21 cellular contexts compared by ENCODE assay signal in genomic region chr11:58691675-58692074, GRCh38. TPM values are rescaled to one million over a fixed set of nuclear protein-coding genes. Genes with fewer than 3 reads are reported as not detected.
A peak's percentile ranks its signal among the peaks of the same experiment; 100 is the strongest.
DNase-seq lines count a peak whose midpoint lies in the region; TF ChIP-seq lines count a peak whose summit lies in the region.
"Had no signal": no experiment of that assay in that cellular context is flagged by ENCODE, and none has a peak within 500 bp of the region (broad histone marks: within the 10 kb centered on the region; RNA-seq: fewer than 3 reads in every experiment).

No MANE protein-coding gene starts in this region.

- H3K4me1 ChIP-seq in BLaER1 (peaks cover 11% of the 10 kb centered on the region), Loucy (ENCODE audit: insufficient read depth, low read length, poor library complexity, severe bottlenecking) (peaks cover 62% of the 10 kb centered on the region)
- H3K4me1 ChIP-seq: A549, BE2C, Caco-2 had no signal

- H3K27ac ChIP-seq in BLaER1 = peak overlapping the region; percentile 29; the same call in 1 of the 2 replicates
- H3K27ac ChIP-seq: 22Rv1, A549 had no signal

- H2AFZ ChIP-seq in Loucy (ENCODE audit: low read length) = no peak overlapping the region

- H3K27me3 ChIP-seq in BLaER1 = no peaks in the 10 kb centered on the region
- no peaks in the 10 kb centered on the region for H3K27me3 ChIP-seq in Loucy (ENCODE audit: insufficient read depth, low read length, poor library complexity, severe bottlenecking)
- H3K27me3 ChIP-seq: BE2C had no signal

- no peak overlapping the region for H3K4me3 ChIP-seq in BLaER1
- H3K4me3 ChIP-seq in Jurkat, Clone E6-1 (ENCODE audit: low read length) = no peak overlapping the region
- peak overlapping the region; percentile 70 for H3K4me3 ChIP-seq in Loucy (ENCODE audit: low read length, poor library complexity, severe bottlenecking)
- H3K4me3 ChIP-seq: A549 had no signal

- peak; percentile 72 for DNase-seq in Jurkat, Clone E6-1 (ENCODE audit: low read depth, low spot score)
- DNase-seq in UCSD-AML1 (lab: John Stamatoyannopoulos, UW; ENCODE audit: unreplicated experiment) (peak; percentile 12), SIG-M5 treated with dmso at 0.1 percent for 504 hours (lab: John Stamatoyannopoulos, UW; ENCODE audit: unreplicated experiment) (no peak), ACHN (no peak), COLO668 (lab: John Stamatoyannopoulos, UW; ENCODE audit: unreplicated experiment) (no peak)
- DNase-seq in activated effector memory CD4-positive, alpha-beta T cell treated with anti-CD3 and anti-CD28 coated beads, Interleukin-2, amount 50 U/mL, for 16 hours = no peak
- DNase-seq: BE2C; C1 segment of cervical spinal cord; Caco-2; Calu3; CD4-positive, alpha-beta memory T cell; CD4-positive, CD25-positive, alpha-beta regulatory T cell; CD8-positive, alpha-beta memory T cell; DMS79 treated with DMSO at 0.1 percent for 48 hours; GF-D8 had no signal

- in situ Hi-C loops in ACHN (cut with HindIII; ENCODE audit: low pct_ligation_motif_present, low pct_unique_long_range_greater_than_20kb, low sequenced_read_pairs) = no loop called here

- H3K79me2 ChIP-seq in Loucy (ENCODE audit: insufficient read depth, low read length) = no peaks in the 10 kb centered on the region

- H3K9me3 ChIP-seq in BLaER1 (no peaks in the 10 kb centered on the region), Loucy (ENCODE audit: insufficient read depth, low read depth, low read length) (no peaks in the 10 kb centered on the region)
- H3K9me3 ChIP-seq: A549, BE2C had no signal

- H4K20me1 ChIP-seq in BLaER1 (no peaks in the 10 kb centered on the region), Loucy (ENCODE audit: insufficient read depth, low read length, poor library complexity, severe bottlenecking) (no peaks in the 10 kb centered on the region)

- H3K4me2 ChIP-seq in BLaER1 (peak overlapping the region; percentile 34), Loucy (ENCODE audit: low read depth, low read length, poor library complexity, severe bottlenecking) (peak overlapping the region; percentile 75)
- H3K4me2 ChIP-seq: A549 had no signal

- H3F3A ChIP-seq in Loucy (ENCODE audit: low read depth) = peaks cover 11% of the 10 kb centered on the region

- H3K36me3 ChIP-seq in BLaER1 (no peaks in the 10 kb centered on the region), Loucy (ENCODE audit: insufficient read depth, low read length) (no peaks in the 10 kb centered on the region)
- H3K36me3 ChIP-seq: BE2C had no signal

- H3K9ac ChIP-seq in BLaER1 = no peak overlapping the region
- H3K9ac ChIP-seq in Loucy (ENCODE audit: low read depth, low read length, poor library complexity, severe bottlenecking) = peak overlapping the region; percentile 69

- TF ChIP-seq CTCF in Loucy (conservative IDR thresholded peaks at IDR 0.05; ENCODE audit: low read length) = no peak

- no peaks in the 10 kb centered on the region for H3K9me2 ChIP-seq in Loucy (replicated peaks; ENCODE audit: low read depth, low read length)

RNA-seq across cellular contexts. Expression of gene GLYAT, which starts 40.1 kb away (rescaled TPM):
- not detected for polyA plus RNA-seq in Jurkat, Clone E6-1 (2012; ENCODE audit: insufficient read depth, insufficient read length)
- polyA plus RNA-seq: A549; AG04450; CD14-positive monocyte; CD4-positive, alpha-beta memory T cell; CD4-positive, CD25-positive, alpha-beta regulatory T cell; CD8-positive, alpha-beta memory T cell had no signal

Comparison
In these comparisons a context has a peak if more than half of its experiments do, and no peak if none do; other contexts are left out.
1. DNase-seq: peak in Jurkat, Clone E6-1 (single experiment) and UCSD-AML1 (single experiment); none in activated effector memory CD4-positive, alpha-beta T cell treated with anti-CD3 and anti-CD28 coated beads, Interleukin-2, amount 50 U/mL, for 16 hours (single experiment), SIG-M5 treated with dmso at 0.1 percent for 504 hours (single experiment), ACHN (single experiment) and COLO668 (single experiment).